In the genomic region with DNA sequence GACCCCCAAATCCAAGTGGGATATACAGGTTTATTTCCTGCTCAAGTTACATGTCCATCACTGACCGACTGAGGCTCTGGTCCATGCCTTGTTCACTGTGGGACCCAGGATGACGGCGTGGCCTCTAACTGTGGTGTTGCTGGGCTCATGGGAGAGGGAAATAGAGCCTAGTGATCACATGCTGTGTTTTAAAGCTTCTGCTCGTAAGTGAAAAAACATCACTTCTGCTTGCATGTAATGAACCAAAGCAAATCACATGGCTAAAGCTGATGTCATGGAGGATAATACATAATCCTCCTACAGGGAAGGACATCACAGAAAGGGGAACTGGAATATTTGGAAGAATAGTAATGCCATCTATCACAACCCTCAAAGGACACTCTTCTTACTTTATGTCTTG, we compare ENCODE assay signal across 19 cellular contexts.
DNase-seq lines count a peak whose midpoint lies in the region; ATAC-seq and TF ChIP-seq lines count a peak whose summit lies in the region.
"Had no signal": no experiment of that assay in that cellular context is flagged by ENCODE, and none has a peak within 500 bp of the region (broad histone marks: within the 10 kb centered on the region; RNA-seq: fewer than 3 reads in every experiment).

No MANE protein-coding gene starts in this region.

- no peak overlapping the region for H3K9ac ChIP-seq in OCI-LY3 (ENCODE audit: low read length)
- H3K9ac ChIP-seq: GM23248, SK-N-SH had no signal

- H3K4me3 Mint-ChIP-seq in stimulated activated naive B cell treated with anti-CD40 and anti-IgM and Interleukin-4, amounts not matched to agents 10 μg/mL and 1 μg/mL and 100 μg/mL, for 72 hours, result no peak overlapping the region
- H3K4me3 Mint-ChIP-seq: CD8-positive, alpha-beta T cell had no signal

- H4K20me1 ChIP-seq in OCI-LY3 (ENCODE audit: insufficient read depth, low read length), result no peaks in the 10 kb centered on the region

- intact Hi-C loops in thyroid gland (cut with DNase I), result no loop called here

- H2AFZ ChIP-seq in OCI-LY3 (ENCODE audit: low read depth, low read length), result peak overlapping the region; percentile 8; the same call in 1 of the 2 replicates
- H2AFZ ChIP-seq: GM23248 had no signal

- H3K36me3 Mint-ChIP-seq in stimulated activated naive B cell treated with anti-CD40 and anti-IgM and Interleukin-4, amounts not matched to agents 10 μg/mL and 1 μg/mL and 100 μg/mL, for 72 hours, result no peaks in the 10 kb centered on the region
- H3K36me3 Mint-ChIP-seq: CD8-positive, alpha-beta T cell had no signal

- 84 to 88% methylated on average over 4 of the region's 4 CpGs for WGBS in lung, 2 donors
- WGBS in thyroid gland, 2 donors, result 95 to 100% methylated on average over 4 of the region's 4 CpGs

- no peaks in the 10 kb centered on the region for H3K9me3 Mint-ChIP-seq in stimulated activated naive B cell treated with anti-CD40 and anti-IgM and Interleukin-4, amounts not matched to agents 10 μg/mL and 1 μg/mL and 100 μg/mL, for 72 hours
- H3K9me3 Mint-ChIP-seq: CD8-positive, alpha-beta T cell had no signal

- H3K4me1 Mint-ChIP-seq in stimulated activated naive B cell treated with anti-CD40 and anti-IgM and Interleukin-4, amounts not matched to agents 10 μg/mL and 1 μg/mL and 100 μg/mL, for 72 hours, result peaks cover 48 to 63% of the 10 kb centered on the region in 2 donors

- H3K27me3 ChIP-seq in OCI-LY3 (ENCODE audit: low read depth, low read length) (0 out of 2 replicates have a peak, but pooled peaks cover 2% of the 10 kb centered on the region), lung (ENCODE audit: control insufficient read depth, insufficient read depth) (no peaks in the 10 kb centered on the region), thyroid gland (no peaks in the 10 kb centered on the region)

- H3K36me3 ChIP-seq in OCI-LY3 (replicated peaks; ENCODE audit: low read depth, low read length) (no peaks in the 10 kb centered on the region), lung (ENCODE audit: control insufficient read depth in 2 of 2, insufficient read depth in 2 of 2, low read length in 2 of 2) (no peaks in the 10 kb centered on the region), thyroid gland (no peaks in the 10 kb centered on the region)

- H3K9me3 ChIP-seq in OCI-LY3 (ENCODE audit: insufficient read depth, low read length) (no peaks in the 10 kb centered on the region), lung (ENCODE audit: control insufficient read depth in 2 of 2, insufficient read depth in 1 of 2, low read length in 1 of 2) (no peaks in the 10 kb centered on the region), thyroid gland (no peaks in the 10 kb centered on the region)
- H3K9me3 ChIP-seq: SK-N-SH had no signal

- no peaks in the 10 kb centered on the region for H3K79me2 ChIP-seq in OCI-LY3 (ENCODE audit: low read length)

- no peak for TF ChIP-seq POLR2A in thyroid gland (IDR thresholded peaks at IDR 0.05)

- H3K27ac ChIP-seq in OCI-LY3 (ENCODE audit: low read length) (peak overlapping the region; percentile 26; the same call in 1 of the 2 replicates), lung (ENCODE audit: low read depth in 1 of 2, low read length in 1 of 2) (no peak overlapping the region), thyroid gland (no peak overlapping the region)
- H3K27ac ChIP-seq: GM23248 had no signal

- no peak overlapping the region for H3K4me3 ChIP-seq in OCI-LY3 (ENCODE audit: low read length)
- no peak overlapping the region for H3K4me3 ChIP-seq in lung
- no peak overlapping the region for H3K4me3 ChIP-seq in thyroid gland (replicated peaks in 1 of 3)
- H3K4me3 ChIP-seq: GM12878, GM23248 had no signal

- peak; percentile 25 for ATAC-seq in lung (ENCODE audit: insufficient read depth, low FRiP score)
- ATAC-seq in stimulated activated naive B cell treated with anti-CD40 and anti-IgM and Interleukin-4, amounts not matched to agents 10 μg/mL and 1 μg/mL and 100 μg/mL, for 72 hours (replicated peaks), result peak; percentile 38 to 52
- ATAC-seq: CD8-positive, alpha-beta T cell; GM12878 had no signal

- H3K27me3 Mint-ChIP-seq in stimulated activated naive B cell treated with anti-CD40 and anti-IgM and Interleukin-4, amounts not matched to agents 10 μg/mL and 1 μg/mL and 100 μg/mL, for 72 hours, result no peaks in the 10 kb centered on the region

- peaks cover 26% of the 10 kb centered on the region for H3K4me1 ChIP-seq in OCI-LY3 (ENCODE audit: low read length)
- H3K4me1 ChIP-seq in lung (ENCODE audit: control insufficient read depth in 2 of 2, insufficient read depth in 2 of 2, low read length in 2 of 2), result no peaks in the 10 kb centered on the region
- H3K4me1 ChIP-seq in thyroid gland, result no peaks in the 10 kb centered on the region

- DNase-seq in CD1c-positive myeloid dendritic cell (ENCODE audit: extremely low spot score) (peak; percentile 91), lung (ENCODE audit: low spot score) (no peak), NK-92 (lab: John Stamatoyannopoulos, UW; ENCODE audit: unreplicated experiment) (no peak), thyroid gland (no peak), T-helper 2 cell (no peak)
- no peak for DNase-seq in stimulated activated naive B cell treated with anti-CD40 and anti-IgM and Interleukin-4, amounts not matched to agents 10 μg/mL and 1 μg/mL and 100 μg/mL, for 72 hours
- DNase-seq: ACHN; AML-193; CD8-positive, alpha-beta T cell; DMS79 treated with DMSO at 0.1 percent for 48 hours; GM23248; HCEC 1CT; NCI-H1417; NCI-H2029; NCI-H2171; NCI-H446 treated with DMSO at 0.1 percent for 48 hours; SK-N-SH had no signal

- TF ChIP-seq CTCF in OCI-LY3 (IDR thresholded peaks at IDR 0.05; ENCODE audit: low read depth, low read length) (no peak), lung (IDR thresholded peaks at IDR 0.05; ENCODE audit: control extremely low read depth, extremely low read depth) (no peak), thyroid gland (IDR thresholded peaks at IDR 0.05) (no peak)

- H3K4me2 ChIP-seq in OCI-LY3 (ENCODE audit: low read length), result peak overlapping the region; percentile 21
- H3K4me2 ChIP-seq: SK-N-SH had no signal

- no peak overlapping the region for H3K27ac Mint-ChIP-seq in stimulated activated naive B cell treated with anti-CD40 and anti-IgM and Interleukin-4, amounts not matched to agents 10 μg/mL and 1 μg/mL and 100 μg/mL, for 72 hours
- H3K27ac Mint-ChIP-seq: CD8-positive, alpha-beta T cell had no signal
